16 cellular contexts compared by ENCODE assay signal in the genomic region with DNA sequence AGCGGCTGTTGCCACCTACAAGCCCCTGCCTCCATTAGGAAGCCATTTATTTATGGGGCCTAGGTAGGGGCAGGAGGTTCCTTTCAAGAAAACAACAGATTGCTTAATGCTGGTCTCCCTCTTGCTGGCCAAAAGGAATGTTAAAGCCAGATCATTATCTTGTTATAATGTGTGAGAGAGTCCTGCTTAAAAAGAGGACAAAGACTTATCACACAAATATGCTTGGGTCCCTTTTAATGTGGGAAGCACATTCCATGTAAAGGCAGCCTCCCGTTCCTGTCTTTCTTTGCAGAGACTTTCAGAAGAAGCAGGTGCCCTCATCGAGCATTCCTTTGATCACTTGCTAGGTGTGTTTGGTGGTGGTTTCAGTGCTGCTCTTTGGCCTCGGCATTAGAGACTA.
DNase-seq lines count a peak whose midpoint lies in the region; ATAC-seq, FAIRE-seq and TF ChIP-seq lines count a peak whose summit lies in the region.
"Had no signal": no experiment of that assay in that cellular context is flagged by ENCODE, and none has a peak within 500 bp of the region (broad histone marks: within the 10 kb centered on the region; RNA-seq: fewer than 3 reads in every experiment).

No MANE protein-coding gene starts in this region.

- no peak for FAIRE-seq in GM12891 (lab: Jason Lieb, UNC)
- FAIRE-seq: GM12892 had no signal

- CTCF ChIA-PET in PC-9 (lab: Charles Lee), result interaction anchor here (1.3 kb wide), 1 partner anchor 24 kb away, joined by 3 read pairs; no protein-coding TSS in a partner anchor

- H3K9me3 ChIP-seq in PC-9 (ENCODE audit: insufficient read depth, low read depth) (no peaks in the 10 kb centered on the region), prostate gland (no peaks in the 10 kb centered on the region)

- H3K27me3 ChIP-seq in PC-9 (ENCODE audit: insufficient read depth, low read depth) (no peaks in the 10 kb centered on the region), prostate gland (replicated peaks; ENCODE audit: insufficient read depth) (no peaks in the 10 kb centered on the region)
- H3K27me3 ChIP-seq: ascending aorta, BE2C had no signal

- DNase-seq in ELF-1 (ENCODE audit: low read depth, low spot score) (peak; percentile 46), PC-9 (peak; percentile 73 to 99), foreskin fibroblast (peak; percentile 32 to 50), prostate gland (ENCODE audit: low spot score) (no peak), GM12891 (ENCODE audit: insufficient read length, low spot score) (no peak)
- DNase-seq: activated CD4-positive, alpha-beta T cell treated with anti-CD3 and anti-CD28 coated beads, Interleukin-2, amount 50 U/mL, for 4 hours; BE2C; KG1; NCI-H1694 treated with DMSO at 0.1 percent for 48 hours; NCI-H526; T-helper 9 cell had no signal

- no peaks in the 10 kb centered on the region for H3K9me2 ChIP-seq in PC-9 (ENCODE audit: insufficient read depth)

- peaks cover 26% of the 10 kb centered on the region; the same call in 1 of the 2 replicates for H4K20me1 ChIP-seq in PC-9 (ENCODE audit: insufficient read depth)

- no peak overlapping the region for H2AFZ ChIP-seq in PC-9

- peaks cover 91% of the 10 kb centered on the region for H3K79me2 ChIP-seq in PC-9 (ENCODE audit: low read depth)

- ATAC-seq in HG03139 (IDR thresholded peaks at IDR 0.05; ENCODE audit: unreplicated experiment) (no peak), HG03460 (IDR thresholded peaks at IDR 0.05; ENCODE audit: unreplicated experiment) (no peak), GM21447 (IDR thresholded peaks at IDR 0.05; ENCODE audit: unreplicated experiment) (no peak)

- intact Hi-C loops in PC-9 (cut with micrococcal nuclease; ENCODE audit: unreplicated experiment) (loop anchor here (1.0 to 10.0 kb wide), 5 partner anchors 17 to 613 kb away; no protein-coding TSS in a partner anchor), prostate gland (cut with DNase I) (no loop called here)

- TF ChIP-seq POLR2A in prostate gland (IDR thresholded peaks at IDR 0.05) (no peak), GM12891 (IDR thresholded peaks at IDR 0.05; ENCODE audit: low read depth, low read length) (no peak)

- POLR2A ChIA-PET in PC-9 (lab: Charles Lee; ENCODE audit: unreplicated experiment), result no interaction called here

- no peak for TF ChIP-seq CTCF in PC-9 (conservative IDR thresholded peaks at IDR 0.05)
- TF ChIP-seq CTCF in foreskin fibroblast (IDR thresholded peaks at IDR 0.05; ENCODE audit: low read depth, low read length), result no peak
- no peak for TF ChIP-seq CTCF in prostate gland (IDR thresholded peaks at IDR 0.05)

- H3F3A ChIP-seq in PC-9 (ENCODE audit: insufficient read depth, low read depth), result peaks cover 37% of the 10 kb centered on the region

- no TSS peak for BruUV-seq in PC-9 (replicated peaks; lab: Mats Ljungman, UMichigan)

- H3K36me3 ChIP-seq in PC-9 (ENCODE audit: low read depth) (peaks cover 9% of the 10 kb centered on the region; the same call in 1 of the 2 replicates), prostate gland (no peaks in the 10 kb centered on the region)
- H3K36me3 ChIP-seq: ascending aorta, BE2C had no signal

- peak overlapping the region; percentile 88 for H3K27ac ChIP-seq in PC-9
- peak overlapping the region; percentile 43 to 67 for H3K27ac ChIP-seq in prostate gland
- H3K27ac ChIP-seq: ascending aorta had no signal

- H3K4me1 ChIP-seq in PC-9 (replicated peaks; ENCODE audit: insufficient read depth) (peaks cover 40% of the 10 kb centered on the region), prostate gland (replicated peaks) (no peaks in the 10 kb centered on the region)
- H3K4me1 ChIP-seq: ascending aorta had no signal

- peak overlapping the region; percentile 62 for H3K4me2 ChIP-seq in PC-9

- no peak overlapping the region for H3K4me3 ChIP-seq in PC-9
- peak overlapping the region; percentile 16 to 37 for H3K4me3 ChIP-seq in foreskin fibroblast (ENCODE audit: low read depth in 1 of 2, low read length in 2 of 2)
- no peak overlapping the region for H3K4me3 ChIP-seq in prostate gland
- H3K4me3 ChIP-seq: ascending aorta had no signal

- WGBS in prostate gland, result 21% methylated on average over 4 of the region's 4 CpGs

TF ChIP-seq in GM12891, 5 proteins besides CTCF, POLR2A, EP300 and RAD21:
- TF ChIP-seq POLR2AphosphoS5 (IDR thresholded peaks at IDR 0.05; ENCODE audit: low read depth, low read length), result no peak
- TF ChIP-seq POU2F2 (IDR thresholded peaks at IDR 0.05; ENCODE audit: low read depth, low read length), result no peak
- TF ChIP-seq TAF1 (IDR thresholded peaks at IDR 0.05; ENCODE audit: low read depth, low read length), result no peak

Comparison
In these comparisons a context has a peak if more than half of its experiments do, and no peak if none do; other contexts are left out.
1. DNase-seq: peak in ELF-1 (single experiment), PC-9 (2 of 2) and foreskin fibroblast (2 of 2); none in prostate gland (single experiment) and GM12891 (single experiment).
2. H3K4me3 ChIP-seq: peak in foreskin fibroblast (2 of 2); none in PC-9 (single experiment) and prostate gland (0 of 2).